In genomic region chr7:151028131-151028947, GRCh38 we compare ENCODE assay signal across 1 cellular context.
TF ChIP-seq lines count a peak whose summit lies in the region.

TSS of gene ABCB8 (plus strand) at chr7:151028450. CDS start at chr7:151028516, 66 bp downstream.

TF ChIP-seq in K562, 482 proteins besides CTCF, POLR2A, EP300 and RAD21 (continued from another document and continues in another):
- TF ChIP-seq REST (CRISPR knock-in tag; IDR thresholded peaks at IDR 0.05; ENCODE audit: low read depth) (peak; percentile 73), SRSF7 (optimal IDR thresholded peaks at IDR 0.05; ENCODE audit: low read depth, low read length) (no peak), ZNF408 (CRISPR knock-in tag; IDR thresholded peaks at IDR 0.05; ENCODE audit: low read depth) (no peak), HOMEZ (CRISPR knock-in tag; IDR thresholded peaks at IDR 0.05) (0 out of 2 replicates have a peak, but pooled peaks have one; percentile 34), BMI1 (IDR thresholded peaks at IDR 0.05; ENCODE audit: low read length) (peak; percentile 69; the same call in 1 of the 2 replicates), RHOXF2B (CRISPR knock-in tag; conservative IDR thresholded peaks at IDR 0.05) (no peak), ZNF24 (IDR thresholded peaks at IDR 0.05) (0 out of 2 replicates have a peak, but pooled peaks have one; percentile 6), HMG20B (CRISPR knock-in tag; IDR thresholded peaks at IDR 0.05) (no peak), ZNF644 (tag; IDR thresholded peaks at IDR 0.05; ENCODE audit: low read depth) (peak; percentile 72; the same call in 1 of the 2 replicates), FUS (optimal IDR thresholded peaks at IDR 0.05; ENCODE audit: low read depth, low read length) (no peak), TEAD2 (tag; IDR thresholded peaks at IDR 0.05) (peak; percentile 69; the same call in 1 of the 2 replicates), TBP (optimal IDR thresholded peaks at IDR 0.05; ENCODE audit: low read depth, low read length) (peak; percentile 84), ZNF639 (CRISPR knock-in tag; conservative IDR thresholded peaks at IDR 0.05 in 1 of 2, IDR thresholded peaks at IDR 0.05 in 1 of 2) (peak in 1 of 2 experiments; percentile 92; a peak in 2 of 4 replicates), ZFP1 (CRISPR knock-in tag; IDR thresholded peaks at IDR 0.05) (0 out of 2 replicates have a peak, but pooled peaks have one; percentile 47), TAF9B (IDR thresholded peaks at IDR 0.05; ENCODE audit: partially characterized antibody) (no peak), POLR2AphosphoS2 (IDR thresholded peaks at IDR 0.05; ENCODE audit: low read length) (no peak), MAZ (CRISPR knock-in tag; conservative IDR thresholded peaks at IDR 0.05 in 1 of 2, IDR thresholded peaks at IDR 0.05 in 1 of 2) (peak; percentile 93 to 95), USF2 (CRISPR knock-in tag; IDR thresholded peaks at IDR 0.05) (no peak), ILF3 (IDR thresholded peaks at IDR 0.05; ENCODE audit: borderline replicate concordance) (no peak), TRIM24 (IDR thresholded peaks at IDR 0.05) (no peak), MCM2 (IDR thresholded peaks at IDR 0.05; ENCODE audit: low read depth) (no peak), ZFX (CRISPR knock-in tag; IDR thresholded peaks at IDR 0.05) (peak; percentile 98), SNRNP70 (optimal IDR thresholded peaks at IDR 0.05; ENCODE audit: low read depth, low read length) (no peak), LCOR (CRISPR knock-in tag; IDR thresholded peaks at IDR 0.05) (peak; percentile 93), ZNF212 (CRISPR knock-in tag; IDR thresholded peaks at IDR 0.05) (no peak), ELF1 (tag; IDR thresholded peaks at IDR 0.05) (peak; percentile 95), MCM3 (IDR thresholded peaks at IDR 0.05) (no peak), CHCHD3 (CRISPR knock-in tag; IDR thresholded peaks at IDR 0.05) (no peak), COPS2 (conservative IDR thresholded peaks at IDR 0.05) (no peak), SMAD3 (CRISPR knock-in tag; conservative IDR thresholded peaks at IDR 0.05) (no peak; the same call in 1 of the 2 replicates), THRAP3 (IDR thresholded peaks at IDR 0.05; ENCODE audit: borderline replicate concordance) (no peak), ZNF184 (CRISPR knock-in tag; IDR thresholded peaks at IDR 0.05) (no peak), FOXK1 (CRISPR knock-in tag; IDR thresholded peaks at IDR 0.05; ENCODE audit: borderline replicate concordance) (peak; percentile 87), ZBTB2 (IDR thresholded peaks at IDR 0.05) (no peak), ZBTB7A (IDR thresholded peaks at IDR 0.05; ENCODE audit: borderline replicate concordance, control insufficient read depth, low read depth, low read length) (peak; percentile 99), KLF6 (CRISPR knock-in tag; IDR thresholded peaks at IDR 0.05; ENCODE audit: borderline replicate concordance) (peak; percentile 80; the same call in 1 of the 2 replicates), ZNF717 (CRISPR knock-in tag; IDR thresholded peaks at IDR 0.05) (no peak), DDX20 (tag; IDR thresholded peaks at IDR 0.05; ENCODE audit: low read depth) (no peak), HBP1 (CRISPR knock-in tag; IDR thresholded peaks at IDR 0.05) (peak; percentile 83; the same call in 1 of the 2 replicates), CREBBP (IDR thresholded peaks at IDR 0.05; ENCODE audit: low read depth, low read length) (no peak), NFE2 (IDR thresholded peaks at IDR 0.05; ENCODE audit: low read depth) (no peak), PHB2 (IDR thresholded peaks at IDR 0.05; ENCODE audit: low read depth) (0 out of 2 replicates have a peak, but pooled peaks have one; percentile 44), ARHGAP35 (IDR thresholded peaks at IDR 0.05; ENCODE audit: partially characterized antibody) (no peak), FOXK2 (conservative IDR thresholded peaks at IDR 0.05 in 1 of 2, IDR thresholded peaks at IDR 0.05 in 1 of 2; ENCODE audit: low read depth in 2 of 2) (peak; percentile 54 to 82), MYBL2 (IDR thresholded peaks at IDR 0.05; ENCODE audit: low read depth) (no peak), MYBL2 (CRISPR knock-in tag; IDR thresholded peaks at IDR 0.05; ENCODE audit: borderline replicate concordance) (no peak), HNRNPLL (IDR thresholded peaks at IDR 0.05; ENCODE audit: low read depth, low read length, poor library complexity, severe bottlenecking) (peak; percentile 26), TAF7 (tag; IDR thresholded peaks at IDR 0.05) (peak; percentile 16; the same call in 1 of the 2 replicates), STAT5B (CRISPR knock-in tag; IDR thresholded peaks at IDR 0.05) (no peak), ZNF23 (CRISPR knock-in tag; IDR thresholded peaks at IDR 0.05) (no peak), MEF2D (tag; conservative IDR thresholded peaks at IDR 0.05; ENCODE audit: low read depth) (no peak), FOXP4 (CRISPR knock-in tag; IDR thresholded peaks at IDR 0.05; ENCODE audit: borderline replicate concordance) (0 out of 2 replicates have a peak, but pooled peaks have one; percentile 78), FOXJ2 (tag; IDR thresholded peaks at IDR 0.05) (peak; percentile 94), BRCA1 (IDR thresholded peaks at IDR 0.05) (no peak), BRCA1 (CRISPR knock-in tag; IDR thresholded peaks at IDR 0.05) (no peak), TCF3 (CRISPR knock-in tag; IDR thresholded peaks at IDR 0.05) (peak; percentile 16), USF1 (CRISPR knock-in tag; IDR thresholded peaks at IDR 0.05) (peak; percentile 47; the same call in 1 of the 2 replicates), SMARCC2 (IDR thresholded peaks at IDR 0.05; ENCODE audit: low read depth) (no peak), PCBP2 (IDR thresholded peaks at IDR 0.05; ENCODE audit: low read depth, low read length, poor library complexity, severe bottlenecking) (no peak)
